ENCODE assay signal across 19 cellular contexts in genomic region chr3:17874630-17875029, GRCh38.
"Had no signal": no experiment of that assay in that cellular context is flagged by ENCODE, and none has a peak within 500 bp of the region (broad histone marks: within the 10 kb centered on the region; RNA-seq: fewer than 3 reads in every experiment).

No MANE protein-coding gene starts in this region.

- DNase-seq: activated CD4-positive, alpha-beta T cell treated with anti-CD3 and anti-CD28 coated beads for 4 hours; activated CD8-positive, alpha-beta memory T cell treated with anti-CD3 and anti-CD28 coated beads, Interleukin-2, amount 50 U/mL, for 48 hours; activated CD8-positive, alpha-beta T cell treated with anti-CD3 and anti-CD28 coated beads, Interleukin-2, amount 10 ng/mL, durations not matched to agents 7 days and 5 days; activated naive CD4-positive, alpha-beta T cell treated with Interleukin-2 at 50 U/mL for 16 hours; activated naive CD8-positive, alpha-beta T cell treated with anti-CD3 and anti-CD28 coated beads, Interleukin-2, amount 50 U/mL, for 24 hours; colonic mucosa; kidney; left ventricle myocardium inferior; occipital lobe; stimulated activated CD4-positive, alpha-beta T cell treated with anti-CD3 and anti-CD28 coated beads, Interleukin-15, amount 100 ng/mL, for 24 hours; stimulated activated CD4-positive, alpha-beta T cell treated with anti-CD3 and anti-CD28 coated beads, Interleukin-4, amount 100 ng/mL, for 24 hours had no signal

- H3K27ac ChIP-seq: colonic mucosa, gastroesophageal sphincter, left ventricle myocardium inferior, prostate gland, VCaP had no signal

- H3K9me3 Mint-ChIP-seq: activated naive CD8-positive, alpha-beta T cell treated with anti-CD3 and anti-CD28 coated beads, Interleukin-2, amount 50 U/mL, for 24 hours; activated T-helper 1 cell treated with anti-CD3 and anti-CD28 coated beads, Interleukin-12 subunit alpha, Interleukin-12 subunit beta, Interleukin-2, Interleukin-4 antibody, amounts not matched to agents 30 ng/mL and 10 ng/mL and 1 ng/mL, durations not matched to agents 14 hours and 24 hours and 36 hours; memory B cell; nephron; stimulated activated naive CD8-positive, alpha-beta T cell treated with anti-CD3 and anti-CD28 coated beads, Interleukin-15, Interleukin-2, amounts not matched to agents 100 ng/mL and 50 ng/mL, for 24 hours; T-helper 2 cell treated with Interferon-gamma antibody and Interleukin-4, amounts not matched to agents 5 μg/mL and 100 μg/mL, for 36 hours had no signal

- H3K27ac Mint-ChIP-seq: activated CD8-positive, alpha-beta T cell treated with anti-CD3 and anti-CD28 coated beads, Interleukin-2, amount 10 ng/mL, durations not matched to agents 7 days and 5 days; activated naive CD8-positive, alpha-beta T cell treated with anti-CD3 and anti-CD28 coated beads, Interleukin-2, amount 50 U/mL, for 24 hours; activated T-helper 1 cell treated with anti-CD3 and anti-CD28 coated beads, Interleukin-12 subunit alpha, Interleukin-12 subunit beta, Interleukin-2, Interleukin-4 antibody, amounts not matched to agents 30 ng/mL and 10 ng/mL and 1 ng/mL, durations not matched to agents 14 hours and 24 hours and 36 hours; memory B cell; nephron; stimulated activated naive CD8-positive, alpha-beta T cell treated with anti-CD3 and anti-CD28 coated beads, Interleukin-15, Interleukin-2, amounts not matched to agents 100 ng/mL and 50 ng/mL, for 24 hours; T-helper 2 cell treated with Interferon-gamma antibody and Interleukin-4, amounts not matched to agents 5 μg/mL and 100 μg/mL, for 36 hours had no signal

- H3K36me3 ChIP-seq: colonic mucosa, gastroesophageal sphincter, left ventricle myocardium inferior, prostate gland had no signal

- H3K4me1 ChIP-seq: colonic mucosa, gastroesophageal sphincter, left ventricle myocardium inferior, prostate gland had no signal

- H3K4me3 Mint-ChIP-seq: activated CD8-positive, alpha-beta T cell treated with anti-CD3 and anti-CD28 coated beads, Interleukin-2, amount 10 ng/mL, durations not matched to agents 7 days and 5 days; activated naive CD8-positive, alpha-beta T cell treated with anti-CD3 and anti-CD28 coated beads, Interleukin-2, amount 50 U/mL, for 24 hours; activated T-helper 1 cell treated with anti-CD3 and anti-CD28 coated beads, Interleukin-12 subunit alpha, Interleukin-12 subunit beta, Interleukin-2, Interleukin-4 antibody, amounts not matched to agents 30 ng/mL and 10 ng/mL and 1 ng/mL, durations not matched to agents 14 hours and 24 hours and 36 hours; memory B cell; nephron; stimulated activated naive CD8-positive, alpha-beta T cell treated with anti-CD3 and anti-CD28 coated beads, Interleukin-15, Interleukin-2, amounts not matched to agents 100 ng/mL and 50 ng/mL, for 24 hours; T-helper 2 cell treated with Interferon-gamma antibody and Interleukin-4, amounts not matched to agents 5 μg/mL and 100 μg/mL, for 36 hours had no signal

- H3K27me3 ChIP-seq: colonic mucosa, gastroesophageal sphincter had no signal

- H3K9me3 ChIP-seq: colonic mucosa, gastroesophageal sphincter, left ventricle myocardium inferior, prostate gland had no signal

- H3K4me3 ChIP-seq: colonic mucosa, gastroesophageal sphincter, left ventricle myocardium inferior, prostate gland had no signal

- H3K4me1 Mint-ChIP-seq: activated naive CD8-positive, alpha-beta T cell treated with anti-CD3 and anti-CD28 coated beads, Interleukin-2, amount 50 U/mL, for 24 hours; memory B cell; nephron had no signal

- H3K36me3 Mint-ChIP-seq: memory B cell had no signal
